Comparison of ENCODE assay signal across 20 cellular contexts in genomic region chr13:51058461-51059167, GRCh38. TPM values are rescaled to one million over a fixed set of nuclear protein-coding genes. Genes with fewer than 3 reads are reported as not detected.
DNase-seq lines count a peak whose midpoint lies in the region; ATAC-seq and TF ChIP-seq lines count a peak whose summit lies in the region.
"Had no signal": no experiment of that assay in that cellular context is flagged by ENCODE, and none has a peak within 500 bp of the region (broad histone marks: within the 10 kb centered on the region; RNA-seq: fewer than 3 reads in every experiment).

No MANE protein-coding gene starts in this region.

- peaks cover 17% of the 10 kb centered on the region for H3K4me1 Mint-ChIP-seq in WTC11

- DNase-seq in EH (ENCODE audit: low read depth) (peak; percentile 13), WTC11 (ENCODE audit: low spot score) (no peak), iPS DF 19.7 (ENCODE audit: low read depth, low spot score) (peak; percentile 48), LoVo (ENCODE audit: low spot score) (no peak), GM10248 (ENCODE audit: extremely low spot score) (no peak), tibial artery (no peak), cortex of kidney (lab: John Stamatoyannopoulos, UW) (no peak)
- DNase-seq: ACHN; AML-193; COR-L47; KBM-7; NCI-H1436; NCI-H2081; NCI-H510A treated with DMSO at 0.1 percent for 48 hours; NK-92 treated with Interleukin-12 subunit alpha and Interleukin-12 subunit beta, amount 100 ng/mL, for 24 hours; OCI-M1; SIG-M5 had no signal

- H3K27me3 ChIP-seq in HUES48 (ENCODE audit: control insufficient read depth, insufficient read depth, low read length) (no peaks in the 10 kb centered on the region), tibial artery (no peaks in the 10 kb centered on the region)

- H3K4me3 Mint-ChIP-seq in WTC11: no peak overlapping the region
- H3K4me3 Mint-ChIP-seq: CD14-positive monocyte had no signal

- peak overlapping the region; percentile 53; the same call in 1 of the 2 replicates for H3K27ac Mint-ChIP-seq in WTC11

- H3K27ac ChIP-seq in HUES48 (ENCODE audit: low read depth, low read length): peak overlapping the region; percentile 26
- no peak overlapping the region for H3K27ac ChIP-seq in tibial artery

- H3K4me1 ChIP-seq in HUES48 (ENCODE audit: control insufficient read depth, insufficient read depth, low read length): peaks cover 13% of the 10 kb centered on the region
- no peaks in the 10 kb centered on the region for H3K4me1 ChIP-seq in tibial artery

- peak; percentile 77 for ATAC-seq in WTC11

- H3K36me3 Mint-ChIP-seq in WTC11: no peaks in the 10 kb centered on the region
- H3K36me3 Mint-ChIP-seq: CD14-positive monocyte had no signal

- H3K36me3 ChIP-seq in HUES48 (ENCODE audit: control insufficient read depth, insufficient read depth, low read length): no peaks in the 10 kb centered on the region
- no peaks in the 10 kb centered on the region for H3K36me3 ChIP-seq in tibial artery

- H3K9ac ChIP-seq in HUES48 (ENCODE audit: low read depth, low read length): no peak overlapping the region

- TF ChIP-seq CTCF in WTC11 (IDR thresholded peaks at IDR 0.05) (no peak), GM10248 (IDR thresholded peaks at IDR 0.05; ENCODE audit: control extremely low read depth, extremely low read depth, low read depth, missing control alignments) (no peak), tibial artery (IDR thresholded peaks at IDR 0.05) (no peak)

- peaks cover 5% of the 10 kb centered on the region for H3K9me3 Mint-ChIP-seq in WTC11
- H3K9me3 Mint-ChIP-seq: CD14-positive monocyte had no signal

- intact Hi-C loops in tibial artery (cut with DNase I; ENCODE audit: low total_unique reads): no loop called here

- H3K9me3 ChIP-seq in HUES48 (ENCODE audit: control insufficient read depth, insufficient read depth, low read length) (no peaks in the 10 kb centered on the region), tibial artery (no peaks in the 10 kb centered on the region)

- CTCF ChIA-PET in WTC11 (lab: Charles Lee): no interaction called here
- CTCF ChIA-PET in GM10248 (lab: Yijun Ruan, JAX): interaction anchor here (1.4 to 2.8 kb wide), 4 partner anchors 11 to 1122 kb away, joined by 3 to 21 read pairs (median 4); partner anchors contain the start of gene SPRYD7

- no peak overlapping the region for H3K4me3 ChIP-seq in HUES48 (ENCODE audit: low read depth, low read length)
- no peak overlapping the region for H3K4me3 ChIP-seq in tibial artery

- POLR2A ChIA-PET in WTC11 (lab: Charles Lee): no interaction called here
- POLR2A ChIA-PET in GM10248 (lab: Yijun Ruan, JAX): no interaction called here

- no peaks in the 10 kb centered on the region for H3K27me3 Mint-ChIP-seq in WTC11 (ENCODE audit: low read depth)

TF ChIP-seq in WTC11, 78 proteins besides CTCF, POLR2A, EP300 and RAD21 (continues in another document):
- TF ChIP-seq ATF6 (CRISPR knock-in tag; IDR thresholded peaks at IDR 0.05): no peak
- TF ChIP-seq FOXK1 (CRISPR knock-in tag; IDR thresholded peaks at IDR 0.05): no peak
- TF ChIP-seq SP1 (CRISPR knock-in tag; conservative IDR thresholded peaks at IDR 0.05): no peak
- TF ChIP-seq NR3C1 (CRISPR knock-in tag; conservative IDR thresholded peaks at IDR 0.05; ENCODE audit: low read depth): no peak
- TF ChIP-seq FOXP4 (CRISPR knock-in tag; IDR thresholded peaks at IDR 0.05): no peak
- TF ChIP-seq ETV6 (CRISPR knock-in tag; IDR thresholded peaks at IDR 0.05): no peak
- TF ChIP-seq TEAD1 (CRISPR knock-in tag; IDR thresholded peaks at IDR 0.05): no peak
- no peak for TF ChIP-seq IRF2 (CRISPR knock-in tag; IDR thresholded peaks at IDR 0.05; ENCODE audit: borderline replicate concordance, low read depth)
- TF ChIP-seq RORB (CRISPR knock-in tag; IDR thresholded peaks at IDR 0.05): no peak
- no peak for TF ChIP-seq MYBL2 (CRISPR knock-in tag; IDR thresholded peaks at IDR 0.05)
- no peak for TF ChIP-seq AFF4 (CRISPR knock-in tag; IDR thresholded peaks at IDR 0.05; ENCODE audit: borderline replicate concordance)
- no peak for TF ChIP-seq JUN (CRISPR knock-in tag; IDR thresholded peaks at IDR 0.05)
- TF ChIP-seq NR1H2 (CRISPR knock-in tag; IDR thresholded peaks at IDR 0.05): no peak
- no peak for TF ChIP-seq CREM (CRISPR knock-in tag; IDR thresholded peaks at IDR 0.05)
- no peak for TF ChIP-seq CDX4 (CRISPR knock-in tag; IDR thresholded peaks at IDR 0.05; ENCODE audit: borderline replicate concordance)

RNA-seq across cellular contexts. Expression of gene C13orf42, which starts 52.5 kb away (rescaled TPM):
- total RNA-seq in WTC11 (2021): 6.3 to 8.2 TPM (median 7.0 TPM) in 3 replicates
- total RNA-seq: RPMI7951 had no signal

Comparison
In these comparisons a context has a peak if more than half of its experiments do, and no peak if none do; other contexts are left out.
1. DNase-seq: peak in EH (single experiment) and iPS DF 19.7 (single experiment); none in WTC11 (single experiment), LoVo (single experiment), GM10248 (single experiment), tibial artery (0 of 2) and cortex of kidney (single experiment).